Comparison of ENCODE assay signal across 6 cellular contexts in genomic region chr21:37576929-37577328, GRCh38.
DNase-seq lines count a peak whose midpoint lies in the region; ATAC-seq, FAIRE-seq and TF ChIP-seq lines count a peak whose summit lies in the region.
"Not testable (repeated sequence)": the region's sequence is repeated elsewhere in the genome, so short reads cannot be mapped to it uniquely, and the experiment has no call there.

No MANE protein-coding gene starts in this region.

- peaks cover 44% of the 10 kb centered on the region for H3K9me3 Mint-ChIP-seq in WTC11

- H3K4me2 ChIP-seq in K562 (ENCODE audit: insufficient read depth, low read length) = not testable (repeated sequence)

- not testable (repeated sequence) for BruUV-seq in K562 (replicated peaks; lab: Mats Ljungman, UMichigan)

- not testable (repeated sequence) for H3K4me1 Mint-ChIP-seq in WTC11

- H4K20me1 ChIP-seq in K562 (replicated peaks; ENCODE audit: control insufficient read depth, insufficient read depth, low read length) = not testable (repeated sequence)

- H3K27me3 ChIP-seq in K562 (ENCODE audit: control insufficient read depth in 2 of 2, insufficient read depth in 2 of 2, low read length in 2 of 2); sigmoid colon: not testable (repeated sequence)

- H3K4me3 Mint-ChIP-seq in WTC11 = not testable (repeated sequence)

- not testable (repeated sequence) for H3K27ac ChIP-seq in HEK293 (ENCODE audit: extremely low read depth, low read depth, low read length); K562 (ENCODE audit: extremely low read depth, low read depth, low read length); coronary artery; sigmoid colon

- ATAC-seq in WTC11, K562: not testable (repeated sequence)

- not testable (repeated sequence) for H3K79me2 ChIP-seq in K562 (ENCODE audit: control insufficient read depth, insufficient read depth, low read length)

- in situ Hi-C loops in K562 (cut with MboI) = not testable (repeated sequence)

- not testable (repeated sequence) for H3K27ac Mint-ChIP-seq in WTC11

- peaks cover 35% of the 10 kb centered on the region for H3K36me3 Mint-ChIP-seq in WTC11

- not testable (repeated sequence) for H3K9ac ChIP-seq in K562 (ENCODE audit: insufficient read depth in 1 of 2, low read depth in 2 of 2, low read length in 2 of 2)

- not testable (repeated sequence) for DNase-seq in WTC11 (ENCODE audit: low spot score); K562 (ENCODE audit: extremely low read depth in 1 of 4, low spot score in 3 of 4)
- DNase-seq in coronary artery (ENCODE audit: low spot score) (peak; percentile 21), mesenteric fat pad (ENCODE audit: low spot score) (peak; percentile 9), sigmoid colon (peak; percentile 20)

- not testable (repeated sequence) for TF ChIP-seq CTCF in HEK293 (tag by site-specific recombination; IDR thresholded peaks at IDR 0.05); WTC11 (IDR thresholded peaks at IDR 0.05); K562 (IDR thresholded peaks at IDR 0.05 in 2 of 3, conservative IDR thresholded peaks at IDR 0.05 in 1 of 3; ENCODE audit: insufficient read depth in 2 of 3, low read depth in 1 of 3, low read length in 3 of 3); coronary artery (IDR thresholded peaks at IDR 0.05); sigmoid colon (IDR thresholded peaks at IDR 0.05)

- not testable (repeated sequence) for H3K9me1 ChIP-seq in K562 (ENCODE audit: control insufficient read depth, insufficient read depth, low read length)

- TF ChIP-seq POLR2A in K562 (conservative IDR thresholded peaks at IDR 0.05); sigmoid colon (IDR thresholded peaks at IDR 0.05): not testable (repeated sequence)

- TF ChIP-seq RAD21 in K562 (CRISPR knock-in tag; conservative IDR thresholded peaks at IDR 0.05 in 1 of 2, IDR thresholded peaks at IDR 0.05 in 1 of 2) = not testable (repeated sequence)

- H3K9me3 ChIP-seq in HEK293 (ENCODE audit: control insufficient read depth, insufficient read depth, low read depth, low read length); K562 (replicated peaks; ENCODE audit: control insufficient read depth, insufficient read depth, low read depth, low read length); sigmoid colon: not testable (repeated sequence)

- FAIRE-seq in K562 (lab: Jason Lieb, UNC) = not testable (repeated sequence)

- WGBS in K562 (ENCODE audit: insufficient coverage, low coverage, missing lambda C conversion rate) = 56% methylated on average over 1 of the region's 1 CpG
- 94 to 96% methylated on average over 1 of the region's 1 CpG for WGBS in sigmoid colon, 2 donors

- not testable (repeated sequence) for TF ChIP-seq EP300 in K562 (IDR thresholded peaks at IDR 0.05; ENCODE audit: low read length); sigmoid colon (IDR thresholded peaks at IDR 0.05)

- not testable (repeated sequence) for H2AFZ ChIP-seq in K562 (ENCODE audit: low read depth, low read length)

- H3K36me3 ChIP-seq in HEK293 (ENCODE audit: control insufficient read depth in 2 of 2, insufficient read depth in 1 of 2, low read length in 2 of 2); K562 (ENCODE audit: control insufficient read depth, insufficient read depth, low read length); sigmoid colon: not testable (repeated sequence)

- CTCF ChIA-PET in HEK293 (lab: Yijun Ruan, JAX) = interaction anchor here (0.8 kb wide), 1 partner anchor 10 kb away, joined by 3 read pairs; no protein-coding TSS in a partner anchor
- CTCF ChIA-PET in WTC11 (lab: Charles Lee); K562 (lab: Yijun Ruan, JAX; ENCODE audit: low intra/inter-chr PET ratio): not testable (repeated sequence)

- H3K4me3 ChIP-seq in HEK293 (ENCODE audit: low read depth, low read length); K562; coronary artery; sigmoid colon: not testable (repeated sequence)

- H3K27me3 Mint-ChIP-seq in WTC11 (ENCODE audit: low read depth) = not testable (repeated sequence)

- intact Hi-C loops in K562 (cut with micrococcal nuclease); sigmoid colon (cut with DNase I): not testable (repeated sequence)

- POLR2A ChIA-PET in HEK293 (lab: Yijun Ruan, JAX) = interaction anchor here (0.7 kb wide), 1 partner anchor 89 kb away, joined by 4 read pairs; no protein-coding TSS in a partner anchor
- POLR2A ChIA-PET in WTC11 (lab: Charles Lee); K562 (lab: Yijun Ruan, JAX): not testable (repeated sequence)

- H3K4me1 ChIP-seq in HEK293 (ENCODE audit: control insufficient read depth, insufficient read depth, low read length); K562 (replicated peaks in 1 of 2; ENCODE audit: control insufficient read depth in 2 of 2, insufficient read depth in 2 of 2, low read length in 2 of 2); sigmoid colon: not testable (repeated sequence)

TF ChIP-seq in HEK293, 187 proteins besides CTCF, POLR2A, EP300 and RAD21:
- TF ChIP-seq ZNF121 (tag by site-specific recombination; IDR thresholded peaks at IDR 0.05) = peak; percentile 43; the same call in 1 of the 2 replicates

TF ChIP-seq in WTC11, 78 proteins besides CTCF, POLR2A, EP300 and RAD21:
- peak; percentile 69; the same call in 1 of the 2 replicates for TF ChIP-seq ZNF121 (CRISPR knock-in tag; IDR thresholded peaks at IDR 0.05)

TF ChIP-seq in K562, 482 proteins besides CTCF, POLR2A, EP300 and RAD21:
- TF ChIP-seq ZNF121 (CRISPR knock-in tag; conservative IDR thresholded peaks at IDR 0.05) = peak; percentile 93
TF ChIP-seq in K562: peak in this region for 1; not testable (repeated sequence) for 481.
